1 cellular context compared by ENCODE assay signal in the genomic region with DNA sequence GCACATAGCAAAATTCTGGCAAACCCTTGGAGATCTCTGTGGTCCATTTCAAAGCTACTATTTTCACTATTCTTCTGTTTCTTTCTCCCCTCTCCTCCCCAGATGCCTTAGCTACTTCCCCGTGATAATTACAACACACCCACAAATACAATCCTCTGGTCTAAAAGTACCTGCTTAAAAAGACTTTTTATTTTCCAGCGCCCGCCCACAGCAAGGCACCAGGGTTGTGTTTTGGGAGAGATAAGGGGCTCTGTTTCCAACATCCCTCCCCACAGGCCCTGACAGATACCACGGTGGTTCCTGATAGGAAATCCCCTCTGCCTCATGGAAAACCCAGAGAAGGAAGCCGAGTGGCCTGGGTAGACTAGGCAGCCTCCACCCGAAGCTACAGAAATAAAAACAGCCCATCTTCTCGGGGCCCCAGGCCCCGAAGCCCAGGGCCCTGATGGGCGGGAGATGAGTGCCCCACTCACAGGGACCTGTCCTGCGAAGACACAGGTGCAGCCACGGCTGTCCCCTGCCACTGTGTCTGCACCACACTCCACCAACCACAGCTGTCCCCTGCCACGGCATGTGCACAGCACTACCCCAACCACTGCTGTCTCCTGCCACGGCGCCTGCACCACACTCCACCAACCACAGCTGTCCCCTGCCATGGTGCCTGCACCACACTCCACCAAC.
TF ChIP-seq lines count a peak whose summit lies in the region.

No MANE protein-coding gene starts in this region.

TF ChIP-seq in K562, 482 proteins besides CTCF, POLR2A, EP300 and RAD21 (continues in another document):
- TF ChIP-seq SUPT5H (IDR thresholded peaks at IDR 0.05) (peak; percentile 71), ESRRA (IDR thresholded peaks at IDR 0.05; ENCODE audit: borderline replicate concordance, low read depth) (peak; percentile 41; the same call in 1 of the 2 replicates), POLR2AphosphoS5 (IDR thresholded peaks at IDR 0.05; ENCODE audit: control insufficient read depth, insufficient read depth, low read depth, low read length) (peak; percentile 91), SREBF1 (IDR thresholded peaks at IDR 0.05; ENCODE audit: borderline replicate concordance, low read depth, low read length) (no peak), ZNF436 (CRISPR knock-in tag; IDR thresholded peaks at IDR 0.05) (peak; percentile 41; the same call in 1 of the 2 replicates), ELF2 (CRISPR knock-in tag; IDR thresholded peaks at IDR 0.05) (0 out of 2 replicates have a peak, but pooled peaks have one; percentile 64), ZBTB7A (IDR thresholded peaks at IDR 0.05; ENCODE audit: borderline replicate concordance, control insufficient read depth, low read depth, low read length) (peak; percentile 35; the same call in 1 of the 2 replicates), MTA3 (IDR thresholded peaks at IDR 0.05; ENCODE audit: borderline replicate concordance) (peak; percentile 31; the same call in 1 of the 2 replicates), CREM (IDR thresholded peaks at IDR 0.05; ENCODE audit: low read depth) (peak; percentile 50; the same call in 1 of the 2 replicates), ATF1 (CRISPR knock-in tag; IDR thresholded peaks at IDR 0.05) (no peak), ATF1 (tag; IDR thresholded peaks at IDR 0.05) (peak; percentile 26), LEF1 (IDR thresholded peaks at IDR 0.05) (peak; percentile 63), ETV6 (IDR thresholded peaks at IDR 0.05; ENCODE audit: borderline replicate concordance in 1 of 2, low read depth in 2 of 2, low read length in 1 of 2) (0 out of 4 replicates have a peak, but pooled peaks of 1 of the 2 experiments have one; percentile 6), ETV6 (CRISPR knock-in tag; IDR thresholded peaks at IDR 0.05; ENCODE audit: borderline replicate concordance) (no peak), CREBBP (IDR thresholded peaks at IDR 0.05; ENCODE audit: low read depth, low read length) (no peak), FOSL1 (tag; conservative IDR thresholded peaks at IDR 0.05) (no peak), TBL1XR1 (IDR thresholded peaks at IDR 0.05; ENCODE audit: low read length in 2 of 2) (peak in 1 of 2 experiments; percentile 79; a peak in 2 of 4 replicates), ZNF217 (CRISPR knock-in tag; IDR thresholded peaks at IDR 0.05) (no peak), ETV5 (CRISPR knock-in tag; IDR thresholded peaks at IDR 0.05; ENCODE audit: low read depth) (peak; percentile 58; the same call in 1 of the 2 replicates), ARID1B (IDR thresholded peaks at IDR 0.05) (peak; percentile 96), ATF7 (IDR thresholded peaks at IDR 0.05) (peak; percentile 30; the same call in 1 of the 2 replicates), POLR2H (tag; IDR thresholded peaks at IDR 0.05; ENCODE audit: low read depth) (peak; percentile 54), HCFC1 (IDR thresholded peaks at IDR 0.05; ENCODE audit: low read depth, low read length) (no peak), FOS (IDR thresholded peaks at IDR 0.05; ENCODE audit: extremely low read depth, insufficient read length) (no peak), ELF1 (tag; IDR thresholded peaks at IDR 0.05) (no peak), CCNT2 (IDR thresholded peaks at IDR 0.05; ENCODE audit: borderline replicate concordance, extremely low read depth, insufficient read length, low read depth, low read length) (peak; percentile 77), HDAC1 (IDR thresholded peaks at IDR 0.05) (peak in 1 of 2 experiments; percentile 54; a peak in 1 of 4 replicates), KLF16 (IDR thresholded peaks at IDR 0.05) (peak; percentile 85), MYC (IDR thresholded peaks at IDR 0.05; ENCODE audit: low read depth, low read length) (peak; percentile 66; the same call in 1 of the 2 replicates), MYC (CRISPR knock-in tag; IDR thresholded peaks at IDR 0.05; ENCODE audit: borderline replicate concordance, low read depth) (no peak), GTF2A2 (tag; IDR thresholded peaks at IDR 0.05) (no peak), FOXK2 (conservative IDR thresholded peaks at IDR 0.05 in 1 of 2, IDR thresholded peaks at IDR 0.05 in 1 of 2; ENCODE audit: low read depth in 2 of 2) (peak in 1 of 2 experiments; percentile 44; a peak in 2 of 4 replicates), SMARCB1 (IDR thresholded peaks at IDR 0.05; ENCODE audit: insufficient read length, low read depth) (no peak), CBFB (CRISPR knock-in tag; IDR thresholded peaks at IDR 0.05) (peak; percentile 69; the same call in 1 of the 2 replicates), ZNF584 (CRISPR knock-in tag; IDR thresholded peaks at IDR 0.05; ENCODE audit: low read depth) (peak; percentile 81; the same call in 1 of the 2 replicates), CTBP1 (IDR thresholded peaks at IDR 0.05; ENCODE audit: borderline replicate concordance) (peak; percentile 77), RBM39 (optimal IDR thresholded peaks at IDR 0.05; ENCODE audit: low read depth, low read length) (no peak), CBFA2T2 (conservative IDR thresholded peaks at IDR 0.05) (peak; percentile 92), ZC3H8 (IDR thresholded peaks at IDR 0.05) (no peak), MTA2 (IDR thresholded peaks at IDR 0.05; ENCODE audit: low read depth) (peak; percentile 87), NFIC (IDR thresholded peaks at IDR 0.05) (peak; percentile 76), SMARCC2 (IDR thresholded peaks at IDR 0.05; ENCODE audit: low read depth) (peak; percentile 77; the same call in 1 of the 2 replicates), PHF8 (IDR thresholded peaks at IDR 0.05; ENCODE audit: borderline replicate concordance, low read length) (0 out of 2 replicates have a peak, but pooled peaks have one; percentile 4), ZNF133 (CRISPR knock-in tag; IDR thresholded peaks at IDR 0.05) (no peak), ZNF197 (CRISPR knock-in tag; IDR thresholded peaks at IDR 0.05; ENCODE audit: low read depth) (no peak), SMAD1 (IDR thresholded peaks at IDR 0.05; ENCODE audit: low read depth, low read length, partially characterized antibody) (peak; percentile 60), ZSCAN29 (IDR thresholded peaks at IDR 0.05) (no peak), BRCA1 (IDR thresholded peaks at IDR 0.05) (no peak), BRCA1 (CRISPR knock-in tag; IDR thresholded peaks at IDR 0.05) (no peak), BMI1 (IDR thresholded peaks at IDR 0.05; ENCODE audit: low read length) (no peak), ZKSCAN3 (CRISPR knock-in tag; IDR thresholded peaks at IDR 0.05) (no peak), POLR2B (IDR thresholded peaks at IDR 0.05; ENCODE audit: low read depth, partially characterized antibody) (peak; percentile 52), TARDBP (IDR thresholded peaks at IDR 0.05) (peak; percentile 78; the same call in 1 of the 2 replicates), PHF21A (IDR thresholded peaks at IDR 0.05; ENCODE audit: borderline replicate concordance, low read depth) (no peak)
- TF ChIP-seq, protein P1, sequence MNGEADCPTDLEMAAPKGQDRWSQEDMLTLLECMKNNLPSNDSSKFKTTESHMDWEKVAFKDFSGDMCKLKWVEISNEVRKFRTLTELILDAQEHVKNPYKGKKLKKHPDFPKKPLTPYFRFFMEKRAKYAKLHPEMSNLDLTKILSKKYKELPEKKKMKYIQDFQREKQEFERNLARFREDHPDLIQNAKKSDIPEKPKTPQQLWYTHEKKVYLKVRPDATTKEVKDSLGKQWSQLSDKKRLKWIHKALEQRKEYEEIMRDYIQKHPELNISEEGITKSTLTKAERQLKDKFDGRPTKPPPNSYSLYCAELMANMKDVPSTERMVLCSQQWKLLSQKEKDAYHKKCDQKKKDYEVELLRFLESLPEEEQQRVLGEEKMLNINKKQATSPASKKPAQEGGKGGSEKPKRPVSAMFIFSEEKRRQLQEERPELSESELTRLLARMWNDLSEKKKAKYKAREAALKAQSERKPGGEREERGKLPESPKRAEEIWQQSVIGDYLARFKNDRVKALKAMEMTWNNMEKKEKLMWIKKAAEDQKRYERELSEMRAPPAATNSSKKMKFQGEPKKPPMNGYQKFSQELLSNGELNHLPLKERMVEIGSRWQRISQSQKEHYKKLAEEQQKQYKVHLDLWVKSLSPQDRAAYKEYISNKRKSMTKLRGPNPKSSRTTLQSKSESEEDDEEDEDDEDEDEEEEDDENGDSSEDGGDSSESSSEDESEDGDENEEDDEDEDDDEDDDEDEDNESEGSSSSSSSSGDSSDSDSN (IDR thresholded peaks at IDR 0.05; ENCODE audit: borderline replicate concordance in 1 of 2, low read depth in 2 of 2, low read length in 2 of 2), result peak; percentile 73 to 92; a peak in 2 of 4 replicates
- TF ChIP-seq, protein P2, sequence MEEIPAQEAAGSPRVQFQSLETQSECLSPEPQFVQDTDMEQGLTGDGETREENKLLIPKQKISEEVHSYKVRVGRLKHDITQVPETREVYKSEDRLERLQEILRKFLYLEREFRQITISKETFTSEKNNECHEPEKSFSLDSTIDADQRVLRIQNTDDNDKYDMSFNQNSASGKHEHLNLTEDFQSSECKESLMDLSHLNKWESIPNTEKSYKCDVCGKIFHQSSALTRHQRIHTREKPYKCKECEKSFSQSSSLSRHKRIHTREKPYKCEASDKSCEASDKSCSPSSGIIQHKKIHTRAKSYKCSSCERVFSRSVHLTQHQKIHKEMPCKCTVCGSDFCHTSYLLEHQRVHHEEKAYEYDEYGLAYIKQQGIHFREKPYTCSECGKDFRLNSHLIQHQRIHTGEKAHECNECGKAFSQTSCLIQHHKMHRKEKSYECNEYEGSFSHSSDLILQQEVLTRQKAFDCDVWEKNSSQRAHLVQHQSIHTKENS (CRISPR knock-in tag; IDR thresholded peaks at IDR 0.05), result no peak
- TF ChIP-seq, protein P3, sequence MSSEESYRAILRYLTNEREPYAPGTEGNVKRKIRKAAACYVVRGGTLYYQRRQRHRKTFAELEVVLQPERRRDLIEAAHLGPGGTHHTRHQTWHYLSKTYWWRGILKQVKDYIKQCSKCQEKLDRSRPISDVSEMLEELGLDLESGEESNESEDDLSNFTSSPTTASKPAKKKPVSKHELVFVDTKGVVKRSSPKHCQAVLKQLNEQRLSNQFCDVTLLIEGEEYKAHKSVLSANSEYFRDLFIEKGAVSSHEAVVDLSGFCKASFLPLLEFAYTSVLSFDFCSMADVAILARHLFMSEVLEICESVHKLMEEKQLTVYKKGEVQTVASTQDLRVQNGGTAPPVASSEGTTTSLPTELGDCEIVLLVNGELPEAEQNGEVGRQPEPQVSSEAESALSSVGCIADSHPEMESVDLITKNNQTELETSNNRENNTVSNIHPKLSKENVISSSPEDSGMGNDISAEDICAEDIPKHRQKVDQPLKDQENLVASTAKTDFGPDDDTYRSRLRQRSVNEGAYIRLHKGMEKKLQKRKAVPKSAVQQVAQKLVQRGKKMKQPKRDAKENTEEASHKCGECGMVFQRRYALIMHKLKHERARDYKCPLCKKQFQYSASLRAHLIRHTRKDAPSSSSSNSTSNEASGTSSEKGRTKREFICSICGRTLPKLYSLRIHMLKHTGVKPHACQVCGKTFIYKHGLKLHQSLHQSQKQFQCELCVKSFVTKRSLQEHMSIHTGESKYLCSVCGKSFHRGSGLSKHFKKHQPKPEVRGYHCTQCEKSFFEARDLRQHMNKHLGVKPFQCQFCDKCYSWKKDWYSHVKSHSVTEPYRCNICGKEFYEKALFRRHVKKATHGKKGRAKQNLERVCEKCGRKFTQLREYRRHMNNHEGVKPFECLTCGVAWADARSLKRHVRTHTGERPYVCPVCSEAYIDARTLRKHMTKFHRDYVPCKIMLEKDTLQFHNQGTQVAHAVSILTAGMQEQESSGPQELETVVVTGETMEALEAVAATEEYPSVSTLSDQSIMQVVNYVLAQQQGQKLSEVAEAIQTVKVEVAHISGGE (CRISPR knock-in tag; IDR thresholded peaks at IDR 0.05), result peak in 1 of 3 experiments; percentile 65; a peak in 1 of 6 replicates
- TF ChIP-seq, protein P4, sequence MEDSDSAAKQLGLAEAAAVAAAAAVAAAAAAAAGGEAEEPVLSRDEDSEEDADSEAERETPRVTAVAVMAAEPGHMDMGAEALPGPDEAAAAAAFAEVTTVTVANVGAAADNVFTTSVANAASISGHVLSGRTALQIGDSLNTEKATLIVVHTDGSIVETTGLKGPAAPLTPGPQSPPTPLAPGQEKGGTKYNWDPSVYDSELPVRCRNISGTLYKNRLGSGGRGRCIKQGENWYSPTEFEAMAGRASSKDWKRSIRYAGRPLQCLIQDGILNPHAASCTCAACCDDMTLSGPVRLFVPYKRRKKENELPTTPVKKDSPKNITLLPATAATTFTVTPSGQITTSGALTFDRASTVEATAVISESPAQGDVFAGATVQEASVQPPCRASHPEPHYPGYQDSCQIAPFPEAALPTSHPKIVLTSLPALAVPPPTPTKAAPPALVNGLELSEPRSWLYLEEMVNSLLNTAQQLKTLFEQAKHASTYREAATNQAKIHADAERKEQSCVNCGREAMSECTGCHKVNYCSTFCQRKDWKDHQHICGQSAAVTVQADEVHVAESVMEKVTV (CRISPR knock-in tag; IDR thresholded peaks at IDR 0.05), result peak; percentile 17; the same call in 1 of the 2 replicates
- TF ChIP-seq, protein P5, sequence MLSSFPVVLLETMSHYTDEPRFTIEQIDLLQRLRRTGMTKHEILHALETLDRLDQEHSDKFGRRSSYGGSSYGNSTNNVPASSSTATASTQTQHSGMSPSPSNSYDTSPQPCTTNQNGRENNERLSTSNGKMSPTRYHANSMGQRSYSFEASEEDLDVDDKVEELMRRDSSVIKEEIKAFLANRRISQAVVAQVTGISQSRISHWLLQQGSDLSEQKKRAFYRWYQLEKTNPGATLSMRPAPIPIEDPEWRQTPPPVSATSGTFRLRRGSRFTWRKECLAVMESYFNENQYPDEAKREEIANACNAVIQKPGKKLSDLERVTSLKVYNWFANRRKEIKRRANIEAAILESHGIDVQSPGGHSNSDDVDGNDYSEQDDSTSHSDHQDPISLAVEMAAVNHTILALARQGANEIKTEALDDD (IDR thresholded peaks at IDR 0.05), result peak; percentile 53; the same call in 1 of the 2 replicates
